Comparison of ENCODE assay signal across 1 cellular context in the genomic region with DNA sequence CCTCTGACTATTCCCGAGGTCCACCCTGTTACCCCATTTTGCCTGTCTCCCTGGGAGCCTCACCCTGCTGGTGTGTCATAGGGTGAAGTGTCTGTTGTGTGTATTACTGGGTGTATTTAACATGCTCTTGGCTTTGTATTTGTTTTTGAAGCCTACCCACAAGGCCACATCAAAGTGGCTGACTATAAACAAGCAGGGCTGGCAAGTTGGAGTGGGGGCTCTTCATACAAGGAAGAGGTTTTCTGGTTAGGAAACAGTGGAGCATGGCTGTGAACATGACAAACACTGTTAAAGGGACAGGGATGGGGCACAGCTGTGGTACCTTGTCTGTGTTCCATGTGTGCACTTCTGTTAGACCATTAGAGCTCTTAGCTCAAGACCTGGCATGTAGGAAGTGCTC.
A peak's percentile ranks its signal among the peaks of the same experiment; 100 is the strongest.
TF ChIP-seq lines count a peak whose summit lies in the region.

No MANE protein-coding gene starts in this region.

TF ChIP-seq in IMR-90, 13 proteins besides CTCF, POLR2A, EP300 and RAD21:
- no peak for TF ChIP-seq MAFK (IDR thresholded peaks at IDR 0.05; ENCODE audit: low read depth, low read length)
- TF ChIP-seq, protein P1, sequence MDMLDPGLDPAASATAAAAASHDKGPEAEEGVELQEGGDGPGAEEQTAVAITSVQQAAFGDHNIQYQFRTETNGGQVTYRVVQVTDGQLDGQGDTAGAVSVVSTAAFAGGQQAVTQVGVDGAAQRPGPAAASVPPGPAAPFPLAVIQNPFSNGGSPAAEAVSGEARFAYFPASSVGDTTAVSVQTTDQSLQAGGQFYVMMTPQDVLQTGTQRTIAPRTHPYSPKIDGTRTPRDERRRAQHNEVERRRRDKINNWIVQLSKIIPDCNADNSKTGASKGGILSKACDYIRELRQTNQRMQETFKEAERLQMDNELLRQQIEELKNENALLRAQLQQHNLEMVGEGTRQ (IDR thresholded peaks at IDR 0.05; ENCODE audit: low read depth, low read length) = no peak
- TF ChIP-seq BHLHE40 (IDR thresholded peaks at IDR 0.05; ENCODE audit: low read depth, low read length) = peak; percentile 33; the same call in 1 of the 2 replicates
- peak; percentile 64; the same call in 1 of the 2 replicates for TF ChIP-seq MAZ (IDR thresholded peaks at IDR 0.05; ENCODE audit: borderline replicate concordance, low read depth, low read length)
- 0 out of 2 replicates have a peak, but pooled peaks have one; percentile 15 for TF ChIP-seq CEBPB (IDR thresholded peaks at IDR 0.05; ENCODE audit: low read depth, low read length)
- TF ChIP-seq MXI1 (IDR thresholded peaks at IDR 0.05; ENCODE audit: borderline replicate concordance, low read depth, low read length) = no peak
- TF ChIP-seq RCOR1 (IDR thresholded peaks at IDR 0.05; ENCODE audit: insufficient replicate concordance, low read length) = peak; percentile 35
- TF ChIP-seq CHD1 (IDR thresholded peaks at IDR 0.05; ENCODE audit: low read depth, low read length) = no peak
